Comparison of ENCODE assay signal across 10 cellular contexts in the genomic region with DNA sequence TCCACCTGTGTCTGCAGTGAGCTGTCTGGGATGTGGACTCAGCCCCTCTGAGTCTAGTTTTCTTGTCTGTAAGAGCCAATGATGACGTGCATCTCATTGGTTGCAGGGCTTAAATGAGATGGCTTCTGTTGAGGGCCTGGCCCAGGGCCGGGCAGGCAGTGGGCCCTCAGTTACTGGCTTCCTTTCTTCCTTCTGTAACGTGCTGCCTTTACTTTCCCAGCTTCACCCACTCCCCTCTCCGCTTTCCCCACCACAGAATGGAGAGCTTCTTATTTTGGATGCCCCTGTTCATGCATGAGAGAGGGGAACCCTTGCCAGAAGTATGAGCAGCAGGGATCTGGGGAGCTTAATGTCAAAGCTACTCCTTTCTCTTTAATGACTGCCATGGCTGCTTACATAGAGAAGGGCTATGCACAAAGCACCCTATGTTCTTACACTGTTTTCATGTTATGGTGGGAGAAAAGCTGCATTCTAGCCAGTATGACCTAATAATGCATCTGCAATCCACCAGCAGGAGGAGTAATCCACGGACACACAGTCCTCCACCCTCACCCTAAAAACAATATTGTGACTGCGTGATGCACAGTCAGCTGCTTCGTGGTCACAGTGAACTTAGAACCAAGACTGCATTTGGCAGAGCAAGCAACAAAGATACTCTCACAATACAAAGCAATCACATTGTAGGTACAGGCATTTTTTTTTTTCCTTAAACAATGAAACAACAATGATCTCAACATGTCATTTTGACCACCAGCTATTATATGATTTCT. TPM values are rescaled to one million over a fixed set of nuclear protein-coding genes. Genes with fewer than 3 reads are reported as not detected.
DNase-seq lines count a peak whose midpoint lies in the region; ATAC-seq, FAIRE-seq and TF ChIP-seq lines count a peak whose summit lies in the region.
"Had no signal": no experiment of that assay in that cellular context is flagged by ENCODE, and none has a peak within 500 bp of the region (broad histone marks: within the 10 kb centered on the region; RNA-seq: fewer than 3 reads in every experiment).

No MANE protein-coding gene starts in this region.

- H3K4me1 Mint-ChIP-seq in MCF 10A (ENCODE audit: insufficient read depth, unreplicated experiment) (peaks cover 6% of the 10 kb centered on the region), astrocyte (ENCODE audit: low read depth, unreplicated experiment) (peaks cover 5% of the 10 kb centered on the region)

- TF ChIP-seq CTCF in MCF 10A (IDR thresholded peaks at IDR 0.05; ENCODE audit: unreplicated experiment) (no peak), breast epithelium (IDR thresholded peaks at IDR 0.05) (no peak), astrocyte (IDR thresholded peaks at IDR 0.05; ENCODE audit: insufficient read depth, low read depth, low read length) (peak; percentile 68), tibial artery (IDR thresholded peaks at IDR 0.05) (no peak)

- H3K79me2 ChIP-seq in astrocyte (ENCODE audit: insufficient read depth, low read length) = no peaks in the 10 kb centered on the region

- DNase-seq in MCF 10A (ENCODE audit: unreplicated experiment) (peak; percentile 20), breast epithelium (ENCODE audit: low spot score in 2 of 2) (no peak), astrocyte (ENCODE audit: low read depth) (peak; percentile 50), hippocampal formation (lab: John Stamatoyannopoulos, UW) (peak; percentile 21 to 63), NCI-H774 (lab: John Stamatoyannopoulos, UW) (no peak), tibial artery (no peak)
- no peak for DNase-seq in activated T-cell treated with anti-CD3 and anti-CD28 coated beads, Interleukin-2, amount 50 U/mL, for 48 hours
- DNase-seq: activated CD4-positive, alpha-beta T cell treated with anti-CD3 and anti-CD28 coated beads for 4 hours; pancreas had no signal

- POLR2A ChIA-PET in MCF 10A (lab: Yijun Ruan, JAX) = interaction anchor here (0.7 to 1.4 kb wide), 6 partner anchors 8 to 350 kb away, joined by 3 to 4 read pairs (median 3); no protein-coding TSS in a partner anchor

- H3K4me1 ChIP-seq in breast epithelium = no peaks in the 10 kb centered on the region
- H3K4me1 ChIP-seq in astrocyte (ENCODE audit: insufficient read depth, low read length) = no peaks in the 10 kb centered on the region
- H3K4me1 ChIP-seq in tibial artery = no peaks in the 10 kb centered on the region
- H3K4me1 ChIP-seq: pancreas had no signal

- H3K27ac Mint-ChIP-seq in MCF 10A (ENCODE audit: low read depth, unreplicated experiment) = no peak overlapping the region
- no peak overlapping the region for H3K27ac Mint-ChIP-seq in astrocyte (ENCODE audit: unreplicated experiment)

- intact Hi-C loops in MCF 10A (cut with micrococcal nuclease) = loop anchor here (10.0 kb wide), 1 partner anchor 1095 kb away; no protein-coding TSS in a partner anchor
- intact Hi-C loops in breast epithelium (cut with DNase I; ENCODE audit: low total_unique reads) = no loop called here
- intact Hi-C loops in tibial artery (cut with DNase I; ENCODE audit: low total_unique reads) = no loop called here

- H3K9me3 Mint-ChIP-seq in MCF 10A (ENCODE audit: unreplicated experiment) (no peaks in the 10 kb centered on the region), astrocyte (ENCODE audit: unreplicated experiment) (peaks cover 1% of the 10 kb centered on the region)

- FAIRE-seq in astrocyte (lab: Jason Lieb, UNC) = no peak
- FAIRE-seq: pancreas had no signal

- no peak overlapping the region for H3K9ac ChIP-seq in astrocyte (ENCODE audit: low read length)

- no peaks in the 10 kb centered on the region for H4K20me1 ChIP-seq in astrocyte (ENCODE audit: insufficient read depth, low read length)

- H3K4me3 Mint-ChIP-seq in MCF 10A (ENCODE audit: unreplicated experiment) (no peak overlapping the region), astrocyte (ENCODE audit: unreplicated experiment) (no peak overlapping the region)

- H3K27me3 ChIP-seq in breast epithelium (no peaks in the 10 kb centered on the region), astrocyte (ENCODE audit: insufficient read depth, low read length) (no peaks in the 10 kb centered on the region), tibial artery (peaks cover 0 to 2% of the 10 kb centered on the region in 2 donors)
- H3K27me3 ChIP-seq: pancreas had no signal

- BruUV-seq in MCF 10A (replicated peaks; lab: Mats Ljungman, UMichigan) = no TSS peak

- no peaks in the 10 kb centered on the region for H3K36me3 ChIP-seq in breast epithelium
- H3K36me3 ChIP-seq in astrocyte (ENCODE audit: insufficient read depth, low read length) = no peaks in the 10 kb centered on the region
- no peaks in the 10 kb centered on the region for H3K36me3 ChIP-seq in tibial artery
- H3K36me3 ChIP-seq: pancreas had no signal

- H3K27ac ChIP-seq in breast epithelium (no peak overlapping the region), astrocyte (ENCODE audit: low read depth, low read length) (no peak overlapping the region), tibial artery (no peak overlapping the region)
- H3K27ac ChIP-seq: pancreas had no signal

- CTCF ChIA-PET in MCF 10A (lab: Yijun Ruan, JAX) = interaction anchor here (0.7 to 6.1 kb wide), 17 partner anchors 9 to 534 kb away, joined by 3 to 55 read pairs (median 4); partner anchors contain the start of genes CREG2 and MAP4K4

- H3K9me3 ChIP-seq in breast epithelium (no peaks in the 10 kb centered on the region), astrocyte (ENCODE audit: insufficient read depth, low read depth, low read length) (no peaks in the 10 kb centered on the region), tibial artery (no peaks in the 10 kb centered on the region)
- H3K9me3 ChIP-seq: pancreas had no signal

- no peak overlapping the region for H2AFZ ChIP-seq in astrocyte (ENCODE audit: low read depth, low read length)

- ATAC-seq in HG03439 (IDR thresholded peaks at IDR 0.05; ENCODE audit: unreplicated experiment) = no peak

- no peak overlapping the region for H3K4me2 ChIP-seq in astrocyte (ENCODE audit: low read length)

- TF ChIP-seq POLR2A in breast epithelium (IDR thresholded peaks at IDR 0.05) = no peak

- H3K4me3 ChIP-seq in breast epithelium (no peak overlapping the region), astrocyte (ENCODE audit: insufficient read depth, low read depth, low read length) (no peak overlapping the region), tibial artery (no peak overlapping the region)
- H3K4me3 ChIP-seq: pancreas had no signal

- H3K27me3 Mint-ChIP-seq in MCF 10A (ENCODE audit: insufficient read depth, unreplicated experiment) (no peaks in the 10 kb centered on the region), astrocyte (ENCODE audit: low read depth, unreplicated experiment) (peaks cover 10% of the 10 kb centered on the region)

- H3K36me3 Mint-ChIP-seq in MCF 10A (ENCODE audit: insufficient read depth, unreplicated experiment) (no peaks in the 10 kb centered on the region), astrocyte (ENCODE audit: low read depth, unreplicated experiment) (no peaks in the 10 kb centered on the region)

RNA-seq across cellular contexts. Expression of gene CREG2, which starts 37.2 kb away (rescaled TPM):
- not detected in 2 replicates for total RNA-seq in MCF 10A (2022)
- under 1 TPM in 1 of 3 donors, not detected in 2; under 0.01 TPM for total RNA-seq in breast epithelium
- total RNA-seq in astrocyte = 0.11 TPM in 1 of 2 replicates, not detected in the other

RNA-seq across cellular contexts. Expression of gene RNF149, which starts 41.6 kb away (rescaled TPM):
- 34.7 and 34.8 TPM in 2 replicates for total RNA-seq in MCF 10A (2022)
- 100 to 1,000 TPM in 1 of 3 donors, 10 to 100 TPM in 2; 65.6 to 101 (median 75.4) TPM for total RNA-seq in breast epithelium
- total RNA-seq in astrocyte = 36.4 and 37.7 TPM in 2 replicates

Comparison
In these comparisons a context has a peak if more than half of its experiments do, and no peak if none do; other contexts are left out.
1. DNase-seq: peak in MCF 10A (single experiment), astrocyte (single experiment) and hippocampal formation (2 of 2); none in breast epithelium (0 of 2), NCI-H774 (single experiment), activated T-cell treated with anti-CD3 and anti-CD28 coated beads, Interleukin-2, amount 50 U/mL, for 48 hours (0 of 2) and tibial artery (0 of 2).